In the genomic region with DNA sequence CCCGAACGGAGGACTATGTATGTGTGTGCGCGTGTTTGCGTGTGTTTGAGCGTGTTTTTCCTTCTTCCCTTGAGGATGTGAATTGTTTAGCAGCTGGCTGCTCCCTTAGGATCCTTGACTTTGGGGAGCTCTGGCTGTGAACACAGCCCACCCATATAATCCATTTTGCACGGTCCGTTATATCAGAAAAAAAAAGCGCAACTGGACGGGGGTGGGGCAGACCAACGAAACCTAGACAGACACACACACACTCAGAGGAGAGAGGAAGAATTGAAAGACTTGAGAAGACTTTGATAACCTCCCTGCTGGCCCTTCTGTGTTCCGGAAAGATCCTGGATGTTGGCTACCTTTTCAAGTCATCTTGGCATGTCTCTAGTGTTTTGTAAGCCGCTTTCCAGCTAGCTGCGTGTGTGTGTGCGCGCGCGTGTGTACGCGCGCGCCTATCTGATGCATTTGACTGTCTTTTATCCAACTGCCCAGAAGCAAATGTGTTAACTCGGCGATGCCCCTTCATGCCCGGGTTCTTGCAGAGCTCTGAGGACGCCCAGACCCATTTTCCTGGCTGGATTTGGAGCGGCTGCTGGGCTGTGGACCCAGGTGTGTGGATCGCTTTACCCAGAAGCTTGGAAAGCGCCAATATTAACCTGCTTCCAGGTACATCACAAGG, we compare ENCODE assay signal across 9 cellular contexts. TPM values are rescaled to one million over a fixed set of nuclear protein-coding genes. Genes with fewer than 3 reads are reported as not detected.
DNase-seq lines count a peak whose midpoint lies in the region; TF ChIP-seq lines count a peak whose summit lies in the region.
"Had no signal": no experiment of that assay in that cellular context is flagged by ENCODE, and none has a peak within 500 bp of the region (broad histone marks: within the 10 kb centered on the region; RNA-seq: fewer than 3 reads in every experiment).

No MANE protein-coding gene starts in this region.

- peaks cover 16% of the 10 kb centered on the region for H3F3A ChIP-seq in neural progenitor cell (ENCODE audit: low read depth)

- TF ChIP-seq CTCF in endothelial cell (IDR thresholded peaks at IDR 0.05; ENCODE audit: unreplicated experiment) (no peak), neural progenitor cell (IDR thresholded peaks at IDR 0.05) (no peak)

- no peaks in the 10 kb centered on the region for H3K36me3 ChIP-seq in neural progenitor cell
- H3K36me3 ChIP-seq: SJSA1 had no signal

- peaks cover 25% of the 10 kb centered on the region for H3K4me1 Mint-ChIP-seq in endothelial cell (ENCODE audit: unreplicated experiment)
- peaks cover 46% of the 10 kb centered on the region for H3K4me1 Mint-ChIP-seq in neural progenitor cell

- H3K4me3 Mint-ChIP-seq in endothelial cell (ENCODE audit: unreplicated experiment) (peak overlapping the region; percentile 97), neural progenitor cell (peak overlapping the region; percentile 92)

- peak; percentile 69 for DNase-seq in DMS 273 (lab: John Stamatoyannopoulos, UW; ENCODE audit: unreplicated experiment)
- no peak for DNase-seq in DMS 273 treated with DMSO at 0.1 percent for 48 hours (lab: John Stamatoyannopoulos, UW)
- peak; percentile 63 for DNase-seq in NCI-H748 treated with DMSO at 0.1 percent for 48 hours (lab: John Stamatoyannopoulos, UW)
- DNase-seq in endothelial cell (ENCODE audit: low spot score), result peak; percentile 9
- DNase-seq in neural progenitor cell (ENCODE audit: low spot score), result peak; percentile 43
- no peak for DNase-seq in NOMO-1 treated with dmso at 0.1 percent for 144 hours (lab: John Stamatoyannopoulos, UW; ENCODE audit: unreplicated experiment)
- DNase-seq in SKM-1 (lab: John Stamatoyannopoulos, UW; ENCODE audit: unreplicated experiment), result no peak
- DNase-seq in hepatic stellate cell (ENCODE audit: low spot score), result no peak

- peaks cover 21% of the 10 kb centered on the region for H4K20me1 ChIP-seq in neural progenitor cell (ENCODE audit: low read depth)

- H3K9me3 Mint-ChIP-seq in endothelial cell (ENCODE audit: unreplicated experiment), result no peaks in the 10 kb centered on the region
- H3K9me3 Mint-ChIP-seq in neural progenitor cell, result no peaks in the 10 kb centered on the region

- peak overlapping the region; percentile 89 for H3K4me2 ChIP-seq in neural progenitor cell

- peak overlapping the region; percentile 71 for H3K4me3 ChIP-seq in neural progenitor cell
- H3K4me3 ChIP-seq: SJSA1 had no signal

- H3K36me3 Mint-ChIP-seq in endothelial cell (ENCODE audit: low read depth, unreplicated experiment) (no peaks in the 10 kb centered on the region), neural progenitor cell (no peaks in the 10 kb centered on the region)

- peaks cover 100% of the 10 kb centered on the region for H3K27me3 ChIP-seq in neural progenitor cell
- H3K27me3 ChIP-seq: SJSA1 had no signal

- H3K79me2 ChIP-seq in neural progenitor cell (ENCODE audit: low read depth), result no peaks in the 10 kb centered on the region

- no peak overlapping the region for H3K27ac Mint-ChIP-seq in endothelial cell (ENCODE audit: unreplicated experiment)
- H3K27ac Mint-ChIP-seq in neural progenitor cell, result no peak overlapping the region

- H2AFZ ChIP-seq in neural progenitor cell (replicated peaks), result peak overlapping the region; percentile 96

- H3K9me3 ChIP-seq in neural progenitor cell (ENCODE audit: low read depth), result no peaks in the 10 kb centered on the region
- H3K9me3 ChIP-seq: SJSA1 had no signal

- peaks cover 19% of the 10 kb centered on the region for H3K27me3 Mint-ChIP-seq in endothelial cell (ENCODE audit: unreplicated experiment)
- peaks cover 39% of the 10 kb centered on the region for H3K27me3 Mint-ChIP-seq in neural progenitor cell (ENCODE audit: insufficient read depth, low read depth)

- H3K9ac ChIP-seq in neural progenitor cell, result no peak overlapping the region

- no peak overlapping the region for H3K27ac ChIP-seq in neural progenitor cell
- H3K27ac ChIP-seq: SJSA1 had no signal

- peaks cover 15% of the 10 kb centered on the region for H3K4me1 ChIP-seq in neural progenitor cell
- H3K4me1 ChIP-seq: SJSA1 had no signal

RNA-seq across cellular contexts. Expression of gene LRFN5, which starts 0.6 kb away (rescaled TPM):
- 13.3 TPM for total RNA-seq in endothelial cell (ENCODE audit: unreplicated experiment)
- 0.12 and 0.49 TPM in 2 replicates for total RNA-seq in neural progenitor cell (ENCODE audit: low replicate concordance)
- total RNA-seq: SJSA1 had no signal

Comparison
In these comparisons a context has a peak if more than half of its experiments do, and no peak if none do; other contexts are left out.
1. DNase-seq: peak in DMS 273 (single experiment), NCI-H748 treated with DMSO at 0.1 percent for 48 hours (single experiment), endothelial cell (single experiment) and neural progenitor cell (single experiment); none in DMS 273 treated with DMSO at 0.1 percent for 48 hours (single experiment), NOMO-1 treated with dmso at 0.1 percent for 144 hours (single experiment), SKM-1 (single experiment) and hepatic stellate cell (single experiment).